In genomic region chr7:130369110-130369711, GRCh38 we compare ENCODE assay signal across 1 cellular context.
TF ChIP-seq lines count a peak whose summit lies in the region.

No MANE protein-coding gene starts in this region.

TF ChIP-seq in K562, 482 proteins besides CTCF, POLR2A, EP300 and RAD21 (continued from another document):
- TF ChIP-seq JUND (IDR thresholded peaks at IDR 0.05; ENCODE audit: borderline replicate concordance, low read depth, low read length), result peak; percentile 8; the same call in 1 of the 2 replicates
- 0 out of 3 replicates have a peak, but pooled peaks have one; percentile 16 for TF ChIP-seq JUND (tag; IDR thresholded peaks at IDR 0.05; ENCODE audit: borderline replicate concordance, low read depth, low read length)
- TF ChIP-seq THRB (CRISPR knock-in tag; conservative IDR thresholded peaks at IDR 0.05), result peak; percentile 77; the same call in 1 of the 2 replicates
- TF ChIP-seq SPI1 (IDR thresholded peaks at IDR 0.05; ENCODE audit: borderline replicate concordance, low read depth, low read length), result peak; percentile 81; the same call in 1 of the 2 replicates
- TF ChIP-seq FOXA1 (IDR thresholded peaks at IDR 0.05; ENCODE audit: borderline replicate concordance), result no peak
- TF ChIP-seq SMAD3 (CRISPR knock-in tag; conservative IDR thresholded peaks at IDR 0.05), result 0 out of 2 replicates have a peak, but pooled peaks have one; percentile 2
- 0 out of 2 replicates have a peak, but pooled peaks have one; percentile 71 for TF ChIP-seq ZBTB26 (CRISPR knock-in tag; IDR thresholded peaks at IDR 0.05)
- TF ChIP-seq MCM3 (IDR thresholded peaks at IDR 0.05), result 0 out of 2 replicates have a peak, but pooled peaks have one; percentile 30
- no peak for TF ChIP-seq PKNOX1 (IDR thresholded peaks at IDR 0.05)
- TF ChIP-seq EHMT2 (IDR thresholded peaks at IDR 0.05), result 0 out of 2 replicates have a peak, but pooled peaks have one; percentile 34
- TF ChIP-seq ARNT (IDR thresholded peaks at IDR 0.05), result no peak
- TF ChIP-seq CEBPB (tag; IDR thresholded peaks at IDR 0.05), result peak; percentile 70
- 0 out of 2 replicates have a peak, but pooled peaks have one; percentile 23 for TF ChIP-seq ELF4 (CRISPR knock-in tag; IDR thresholded peaks at IDR 0.05)
- TF ChIP-seq BHLHE40 (IDR thresholded peaks at IDR 0.05; ENCODE audit: low read length), result 0 out of 2 replicates have a peak, but pooled peaks have one; percentile 52
- TF ChIP-seq OTX1 (CRISPR knock-in tag; IDR thresholded peaks at IDR 0.05), result peak; percentile 59; the same call in 1 of the 2 replicates
- no peak for TF ChIP-seq FOXK1 (CRISPR knock-in tag; IDR thresholded peaks at IDR 0.05; ENCODE audit: borderline replicate concordance)
TF ChIP-seq in K562: peak in this region for 16.
